In genomic region chrX:154435171-154435733, GRCh38 we compare ENCODE assay signal across 22 cellular contexts. TPM values are rescaled to one million over a fixed set of nuclear protein-coding genes. Genes with fewer than 3 reads are reported as not detected.
DNase-seq lines count a peak whose midpoint lies in the region; ATAC-seq, FAIRE-seq and TF ChIP-seq lines count a peak whose summit lies in the region.
"Had no signal": no experiment of that assay in that cellular context is flagged by ENCODE, and none has a peak within 500 bp of the region (broad histone marks: within the 10 kb centered on the region; RNA-seq: fewer than 3 reads in every experiment).

No MANE protein-coding gene starts in this region.

- no peaks in the 10 kb centered on the region for H3K27me3 Mint-ChIP-seq in IgD-negative memory B cell
- H3K27me3 Mint-ChIP-seq in astrocyte (ENCODE audit: low read depth, unreplicated experiment): no peaks in the 10 kb centered on the region

- no peak overlapping the region for H2AFZ ChIP-seq in astrocyte (ENCODE audit: low read depth, low read length)
- no peak overlapping the region for H2AFZ ChIP-seq in neural cell (ENCODE audit: low read depth, low read length)
- H2AFZ ChIP-seq: GM23338 had no signal

- H3K9me3 Mint-ChIP-seq in IgD-negative memory B cell (no peaks in the 10 kb centered on the region), astrocyte (ENCODE audit: unreplicated experiment) (no peaks in the 10 kb centered on the region)
- H3K9me3 Mint-ChIP-seq: GM23338 had no signal

- no peak overlapping the region for H3K4me3 ChIP-seq in astrocyte (ENCODE audit: insufficient read depth, low read depth, low read length)
- H3K4me3 ChIP-seq in neural cell (ENCODE audit: low read length): no peak overlapping the region
- no peak overlapping the region for H3K4me3 ChIP-seq in ovary
- H3K4me3 ChIP-seq: GM12878, SJCRH30 had no signal

- no peaks in the 10 kb centered on the region for H3K9me3 ChIP-seq in astrocyte (ENCODE audit: insufficient read depth, low read depth, low read length)
- no peaks in the 10 kb centered on the region for H3K9me3 ChIP-seq in neural cell (ENCODE audit: low read length)
- H3K9me3 ChIP-seq in ovary: no peaks in the 10 kb centered on the region
- H3K9me3 ChIP-seq: Caco-2, SJCRH30 had no signal

- no peak for DNase-seq in astrocyte (ENCODE audit: low read depth)
- no peak for DNase-seq in ovary
- no peak for DNase-seq in Right ventricle myocardium inferior (ENCODE audit: missing footprints)
- DNase-seq: ACHN, AML-193, Caco-2, DMS153, HCEC 1CT, KG1, NCI-H1436, NCI-H2029, NCI-H345, NCI-H524 treated with DMSO at 0.1 percent for 48 hours, PC-3, SJCRH30 had no signal

- peaks cover 47% of the 10 kb centered on the region for H3K79me2 ChIP-seq in astrocyte (ENCODE audit: insufficient read depth, low read length)
- peaks cover 20% of the 10 kb centered on the region for H3K79me2 ChIP-seq in neural cell (replicated peaks; ENCODE audit: insufficient read depth, low read length)

- no peak for TF ChIP-seq POLR2A in ovary (IDR thresholded peaks at IDR 0.05)

- ATAC-seq in HG03439 (IDR thresholded peaks at IDR 0.05; ENCODE audit: unreplicated experiment): no peak
- ATAC-seq in GM19463 (IDR thresholded peaks at IDR 0.05; ENCODE audit: unreplicated experiment): no peak
- no peak for ATAC-seq in Right ventricle myocardium inferior
- ATAC-seq: GM12878 had no signal

- TF ChIP-seq RAD21 in neural cell (conservative IDR thresholded peaks at IDR 0.05): no peak

- no peaks in the 10 kb centered on the region for H3K9me2 ChIP-seq in neural cell (ENCODE audit: insufficient read depth, low read length)

- H3K4me1 Mint-ChIP-seq in IgD-negative memory B cell: peaks cover 0 to 9% (median 7%) of the 10 kb centered on the region in 3 donors
- H3K4me1 Mint-ChIP-seq in astrocyte (ENCODE audit: low read depth, unreplicated experiment): peaks cover 7% of the 10 kb centered on the region

- H3K9ac ChIP-seq in astrocyte (ENCODE audit: low read length) (no peak overlapping the region), neural cell (ENCODE audit: low read length) (no peak overlapping the region)

- no peaks in the 10 kb centered on the region for H3F3A ChIP-seq in neural cell (ENCODE audit: insufficient read depth, low read length, poor library complexity, severe bottlenecking)

- no peak for TF ChIP-seq EP300 in neural cell (conservative IDR thresholded peaks at IDR 0.05; ENCODE audit: poor library complexity, severe bottlenecking)
- no peak for TF ChIP-seq EP300 in ovary (IDR thresholded peaks at IDR 0.05)

- H3K4me1 ChIP-seq in astrocyte (ENCODE audit: insufficient read depth, low read length) (peaks cover 7% of the 10 kb centered on the region), ovary (ENCODE audit: insufficient read depth) (peaks cover 6% of the 10 kb centered on the region)
- H3K4me1 ChIP-seq: SJCRH30 had no signal

- peak overlapping the region in 2 of 3 donors; percentile 65 to 78 for H3K27ac Mint-ChIP-seq in IgD-negative memory B cell
- H3K27ac Mint-ChIP-seq in astrocyte (ENCODE audit: unreplicated experiment): no peak overlapping the region
- H3K27ac Mint-ChIP-seq: GM23338 had no signal

- no peaks in the 10 kb centered on the region for H3K27me3 ChIP-seq in astrocyte (ENCODE audit: insufficient read depth, low read length)
- H3K27me3 ChIP-seq in neural cell (ENCODE audit: insufficient read depth, low read depth, low read length): no peaks in the 10 kb centered on the region
- no peaks in the 10 kb centered on the region for H3K27me3 ChIP-seq in ovary
- H3K27me3 ChIP-seq: SJCRH30 had no signal

- TF ChIP-seq CTCF in astrocyte (IDR thresholded peaks at IDR 0.05; ENCODE audit: insufficient read depth, low read depth, low read length) (no peak), neural cell (IDR thresholded peaks at IDR 0.05; ENCODE audit: poor library complexity, severe bottlenecking) (no peak), ovary (IDR thresholded peaks at IDR 0.05) (no peak)

- H3K4me3 Mint-ChIP-seq in IgD-negative memory B cell: peak overlapping the region in 2 of 4 donors; percentile 51 to 63
- peak overlapping the region; percentile 34 for H3K4me3 Mint-ChIP-seq in astrocyte (ENCODE audit: unreplicated experiment)

- H4K20me1 ChIP-seq in astrocyte (ENCODE audit: insufficient read depth, low read length) (peaks cover 36% of the 10 kb centered on the region), neural cell (ENCODE audit: insufficient read depth) (no peaks in the 10 kb centered on the region)

- WGBS in ovary, 3 donors: 87 to 94% (median 89%) methylated on average over 19 of the region's 19 CpGs

- intact Hi-C loops in ovary (cut with DNase I): no loop called here
- intact Hi-C loops in Right ventricle myocardium inferior (cut with DNase I): no loop called here

- H3K36me3 Mint-ChIP-seq in IgD-negative memory B cell (peaks cover 3% of the 10 kb centered on the region), astrocyte (ENCODE audit: low read depth, unreplicated experiment) (no peaks in the 10 kb centered on the region)

- no peak for FAIRE-seq in astrocyte (lab: Jason Lieb, UNC)
- FAIRE-seq: GM12878 had no signal

- no peak overlapping the region for H3K27ac ChIP-seq in astrocyte (ENCODE audit: low read depth, low read length)
- H3K27ac ChIP-seq in neural cell (ENCODE audit: low read length): peak overlapping the region; percentile 85
- H3K27ac ChIP-seq in ovary: no peak overlapping the region
- H3K27ac ChIP-seq: C4-2B, SJCRH30 had no signal

- H3K4me2 ChIP-seq in astrocyte (ENCODE audit: low read length) (no peak overlapping the region), neural cell (ENCODE audit: low read length) (no peak overlapping the region)

- peaks cover under 1% of the 10 kb centered on the region for H3K36me3 ChIP-seq in astrocyte (ENCODE audit: insufficient read depth, low read length)
- no peaks in the 10 kb centered on the region for H3K36me3 ChIP-seq in neural cell (ENCODE audit: insufficient read depth, low read length)
- H3K36me3 ChIP-seq in ovary: no peaks in the 10 kb centered on the region

TF ChIP-seq in neural cell, 6 proteins besides CTCF, POLR2A, EP300 and RAD21:
- TF ChIP-seq, protein P1, sequence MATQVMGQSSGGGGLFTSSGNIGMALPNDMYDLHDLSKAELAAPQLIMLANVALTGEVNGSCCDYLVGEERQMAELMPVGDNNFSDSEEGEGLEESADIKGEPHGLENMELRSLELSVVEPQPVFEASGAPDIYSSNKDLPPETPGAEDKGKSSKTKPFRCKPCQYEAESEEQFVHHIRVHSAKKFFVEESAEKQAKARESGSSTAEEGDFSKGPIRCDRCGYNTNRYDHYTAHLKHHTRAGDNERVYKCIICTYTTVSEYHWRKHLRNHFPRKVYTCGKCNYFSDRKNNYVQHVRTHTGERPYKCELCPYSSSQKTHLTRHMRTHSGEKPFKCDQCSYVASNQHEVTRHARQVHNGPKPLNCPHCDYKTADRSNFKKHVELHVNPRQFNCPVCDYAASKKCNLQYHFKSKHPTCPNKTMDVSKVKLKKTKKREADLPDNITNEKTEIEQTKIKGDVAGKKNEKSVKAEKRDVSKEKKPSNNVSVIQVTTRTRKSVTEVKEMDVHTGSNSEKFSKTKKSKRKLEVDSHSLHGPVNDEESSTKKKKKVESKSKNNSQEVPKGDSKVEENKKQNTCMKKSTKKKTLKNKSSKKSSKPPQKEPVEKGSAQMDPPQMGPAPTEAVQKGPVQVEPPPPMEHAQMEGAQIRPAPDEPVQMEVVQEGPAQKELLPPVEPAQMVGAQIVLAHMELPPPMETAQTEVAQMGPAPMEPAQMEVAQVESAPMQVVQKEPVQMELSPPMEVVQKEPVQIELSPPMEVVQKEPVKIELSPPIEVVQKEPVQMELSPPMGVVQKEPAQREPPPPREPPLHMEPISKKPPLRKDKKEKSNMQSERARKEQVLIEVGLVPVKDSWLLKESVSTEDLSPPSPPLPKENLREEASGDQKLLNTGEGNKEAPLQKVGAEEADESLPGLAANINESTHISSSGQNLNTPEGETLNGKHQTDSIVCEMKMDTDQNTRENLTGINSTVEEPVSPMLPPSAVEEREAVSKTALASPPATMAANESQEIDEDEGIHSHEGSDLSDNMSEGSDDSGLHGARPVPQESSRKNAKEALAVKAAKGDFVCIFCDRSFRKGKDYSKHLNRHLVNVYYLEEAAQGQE (IDR thresholded peaks at IDR 0.05; ENCODE audit: borderline replicate concordance): no peak
- TF ChIP-seq MXI1 (conservative IDR thresholded peaks at IDR 0.05; ENCODE audit: poor library complexity, severe bottlenecking): no peak
- no peak for TF ChIP-seq SMC3 (conservative IDR thresholded peaks at IDR 0.05; ENCODE audit: poor library complexity)
- TF ChIP-seq POLR2AphosphoS5 (IDR thresholded peaks at IDR 0.05): no peak
- no peak for TF ChIP-seq TAF1 (IDR thresholded peaks at IDR 0.05; ENCODE audit: low read depth)
- TF ChIP-seq EZH2 (IDR thresholded peaks at IDR 0.05; ENCODE audit: borderline replicate concordance, insufficient read depth, low read length, poor library complexity, severe bottlenecking): no peak

RNA-seq across cellular contexts. Expression of gene GDI1, which starts 1.7 kb away (rescaled TPM):
- polyA plus RNA-seq in IgD-negative memory B cell: 38.1 TPM
- 137 and 143 TPM in 2 replicates for total RNA-seq in astrocyte
- 370 and 415 TPM in 2 replicates for polyA plus RNA-seq in neural cell
- polyA minus RNA-seq in neural cell: 393 and 427 TPM in 2 replicates
- total RNA-seq in ovary: 100 to 1,000 TPM in 5 of 7 donors, 10 to 100 TPM in 2; 72.8 to 188 (median 139) TPM
- 100 to 1,000 TPM; 113 to 116 TPM for polyA plus RNA-seq in ovary
- total RNA-seq in Right ventricle myocardium inferior: 85.2 TPM

RNA-seq across cellular contexts. Expression of gene ATP6AP1, which starts 6.8 kb away (rescaled TPM):
- polyA plus RNA-seq in IgD-negative memory B cell (93.9 TPM), neural cell (126 and 159 TPM in 2 replicates), ovary (10 to 100 TPM; 75.2 to 77.8 TPM)
- total RNA-seq in astrocyte (153 and 175 TPM in 2 replicates), ovary (10 to 100 TPM; 29.6 to 75.9 (median 58.1) TPM), Right ventricle myocardium inferior (83.0 TPM)
- polyA minus RNA-seq in neural cell: 90.3 and 105 TPM in 2 replicates

RNA-seq across cellular contexts. Expression of gene FAM50A, which starts 8.7 kb away (rescaled TPM):
- polyA plus RNA-seq in IgD-negative memory B cell (31.3 TPM), neural cell (68.3 and 90.4 TPM in 2 replicates), ovary (10 to 100 TPM; 41.4 to 42.8 TPM)
- total RNA-seq in astrocyte (88.0 and 100.0 TPM in 2 replicates), ovary (10 to 100 TPM; 21.3 to 48.9 (median 34.3) TPM), Right ventricle myocardium inferior (47.3 TPM)
- 23.6 and 28.1 TPM in 2 replicates for polyA minus RNA-seq in neural cell

RNA-seq across cellular contexts. Expression of gene PLXNA3, which starts 22.8 kb away (rescaled TPM):
- polyA plus RNA-seq in IgD-negative memory B cell (2.7 TPM), neural cell (17.2 and 22.2 TPM in 2 replicates), ovary (10 to 100 TPM; 11.0 to 17.0 TPM)
- total RNA-seq in astrocyte (117 and 149 TPM in 2 replicates), ovary (100 to 1,000 TPM in 1 of 7 donors, 10 to 100 TPM in 5, 1 to 10 TPM in 1; 9.5 to 118 (median 50.9) TPM), Right ventricle myocardium inferior (23.2 TPM)
- 27.8 and 28.4 TPM in 2 replicates for polyA minus RNA-seq in neural cell

RNA-seq across cellular contexts. Expression of gene TAFAZZIN, which starts 23.9 kb away (rescaled TPM):
- polyA plus RNA-seq in IgD-negative memory B cell: 51.3 TPM
- total RNA-seq in astrocyte: 16.6 and 20.7 TPM in 2 replicates
- 51.2 and 60.5 TPM in 2 replicates for polyA plus RNA-seq in neural cell
- 17.5 and 18.6 TPM in 2 replicates for polyA minus RNA-seq in neural cell
- total RNA-seq in ovary: 10 to 100 TPM; 31.3 to 62.1 (median 37.9) TPM
- 10 to 100 TPM in 1 of 2 donors, 1 to 10 TPM in 1; 7.9 to 33.1 TPM for polyA plus RNA-seq in ovary
- total RNA-seq in Right ventricle myocardium inferior: 36.1 TPM
